ENCODE assay signal across 25 cellular contexts in the genomic region with DNA sequence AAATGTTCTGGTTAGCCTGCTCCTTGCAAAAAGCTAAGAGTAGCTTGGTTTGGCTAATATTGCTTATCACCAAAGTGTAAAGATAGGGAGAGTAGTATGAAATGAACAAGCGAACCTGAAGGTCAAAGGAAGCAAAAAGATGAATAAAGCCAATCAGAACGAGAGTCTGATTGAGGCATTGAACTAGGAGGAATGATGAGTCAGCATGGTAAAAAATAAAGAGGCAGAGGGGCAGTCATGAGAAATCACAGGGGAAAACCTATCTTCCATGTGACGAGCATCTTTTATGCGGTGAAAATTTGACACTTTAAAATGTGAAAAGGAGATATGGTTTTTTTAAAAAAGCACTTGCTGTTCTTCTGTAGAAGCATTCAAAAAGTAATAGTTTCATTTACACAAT.
A peak's percentile ranks its signal among the peaks of the same experiment; 100 is the strongest.
DNase-seq lines count a peak whose midpoint lies in the region; ATAC-seq, FAIRE-seq and TF ChIP-seq lines count a peak whose summit lies in the region.
"Had no signal": no experiment of that assay in that cellular context is flagged by ENCODE, and none has a peak within 500 bp of the region (broad histone marks: within the 10 kb centered on the region; RNA-seq: fewer than 3 reads in every experiment).

No MANE protein-coding gene starts in this region.

- POLR2A ChIA-PET in HepG2 (lab: Yijun Ruan, JAX) (no interaction called here), H1 (lab: Charles Lee; ENCODE audit: partially characterized antibody) (no interaction called here)

- no TSS peak for BruUV-seq in HepG2 (replicated peaks; lab: Mats Ljungman, UMichigan)

- DNase-seq in HepG2 (ENCODE audit: low spot score) (no peak), right lobe of liver (no peak), H1 (ENCODE audit: low read depth in 1 of 2, low spot score in 2 of 2) (no peak), GM13976 (ENCODE audit: low spot score) (no peak), HT-29 (ENCODE audit: low spot score) (no peak)
- DNase-seq: ACHN; BE2C; C1 segment of cervical spinal cord; CD4-positive, alpha-beta memory T cell; CD4-positive, CD25-positive, alpha-beta regulatory T cell; CD8-positive, alpha-beta memory T cell; COR-L47; DMS 273 treated with DMSO at 0.1 percent for 48 hours; DMS153; DMS53; DMS79; DND-41; EL; GDM1 had no signal

- H3K23ac ChIP-seq in H1 (ENCODE audit: insufficient read length) = no peak overlapping the region

- H4K91ac ChIP-seq in H1 (replicated peaks; ENCODE audit: insufficient read length, low read length) = no peak overlapping the region

- H3K27me3 ChIP-seq in HepG2 (ENCODE audit: control insufficient read depth in 1 of 2, insufficient read depth in 2 of 2, low read length in 2 of 2) (no peaks in the 10 kb centered on the region), right lobe of liver (no peaks in the 10 kb centered on the region), SU-DHL-6 (ENCODE audit: low read length) (no peaks in the 10 kb centered on the region), H1 (replicated peaks in 1 of 4; ENCODE audit: control insufficient read depth in 3 of 4, extremely low read depth in 1 of 4, insufficient read depth in 3 of 4, low read length in 3 of 4) (no peaks in the 10 kb centered on the region)
- H3K27me3 ChIP-seq: BE2C, BLaER1 had no signal

- no peaks in the 10 kb centered on the region for H3F3A ChIP-seq in SU-DHL-6 (ENCODE audit: insufficient read depth)

- H3K4me3 ChIP-seq in HepG2 (replicated peaks in 1 of 3; ENCODE audit: insufficient read depth in 1 of 3, low read depth in 2 of 3, low read length in 3 of 3) (no peak overlapping the region), right lobe of liver (no peak overlapping the region), SU-DHL-6 (ENCODE audit: insufficient read depth, low read length, poor library complexity, severe bottlenecking) (no peak overlapping the region), H1 (ENCODE audit: extremely low read depth in 1 of 4, insufficient read depth in 2 of 4, low read depth in 3 of 4, low read length in 4 of 4) (no peak overlapping the region)
- H3K4me3 ChIP-seq: BLaER1, GM12878 had no signal

- FAIRE-seq in HepG2 (lab: Jason Lieb, UNC) (no peak), H1 (lab: Jason Lieb, UNC) (no peak)
- FAIRE-seq: GM12878, GM12892, GM19239 had no signal

- H2BK12ac ChIP-seq in H1 (ENCODE audit: low read depth, low read length) = no peak overlapping the region

- no peak overlapping the region for H2BK120ac ChIP-seq in H1 (replicated peaks; ENCODE audit: low read depth, low read length)

- H3K4ac ChIP-seq in H1 (replicated peaks; ENCODE audit: insufficient read length, low read depth, low read length) = no peak overlapping the region

- no peak overlapping the region for H4K8ac ChIP-seq in H1 (ENCODE audit: extremely low read depth, insufficient read depth, low read length)

- no peaks in the 10 kb centered on the region for H3K4me1 ChIP-seq in HepG2 (ENCODE audit: insufficient read depth, low read length)
- H3K4me1 ChIP-seq in right lobe of liver = no peaks in the 10 kb centered on the region
- H3K4me1 ChIP-seq in H1 (replicated peaks in 1 of 4; ENCODE audit: control insufficient read depth in 3 of 4, insufficient read depth in 4 of 4, low read length in 3 of 4) = no peaks in the 10 kb centered on the region
- H3K4me1 ChIP-seq: BE2C, BLaER1 had no signal

- no peak overlapping the region for H4K5ac ChIP-seq in H1 (ENCODE audit: insufficient read length, low read depth, low read length)

- TF ChIP-seq RAD21 in HepG2 (CRISPR knock-in tag; IDR thresholded peaks at IDR 0.05) (no peak), H1 (IDR thresholded peaks at IDR 0.05 in 1 of 2, conservative IDR thresholded peaks at IDR 0.05 in 1 of 2; ENCODE audit: low read depth in 2 of 2, low read length in 2 of 2) (no peak)

- ATAC-seq in HepG2 (no peak), right lobe of liver (no peak)
- ATAC-seq: GM12878 had no signal

- no peak overlapping the region for H3K27ac ChIP-seq in HepG2 (ENCODE audit: extremely low read length, insufficient read depth, low read length)
- H3K27ac ChIP-seq in right lobe of liver = no peak overlapping the region
- no peak overlapping the region for H3K27ac ChIP-seq in SU-DHL-6 (ENCODE audit: low read depth, low read length)
- H3K27ac ChIP-seq in H1 (ENCODE audit: low read depth, low read length) = no peak overlapping the region
- H3K27ac ChIP-seq: 22Rv1, BLaER1 had no signal

- H4K20me1 ChIP-seq in HepG2 (ENCODE audit: insufficient read depth, low read length) (no peaks in the 10 kb centered on the region), SU-DHL-6 (ENCODE audit: low read depth, low read length) (no peaks in the 10 kb centered on the region), H1 (replicated peaks in 1 of 2; ENCODE audit: control insufficient read depth in 1 of 2, insufficient read depth in 2 of 2, low read length in 2 of 2) (no peaks in the 10 kb centered on the region)
- H4K20me1 ChIP-seq: BLaER1 had no signal

- no peak overlapping the region for H2BK5ac ChIP-seq in H1 (ENCODE audit: low read depth, low read length)

- no peak overlapping the region for H2AFZ ChIP-seq in HepG2 (ENCODE audit: low read length)
- peak overlapping the region; percentile 16 for H2AFZ ChIP-seq in SU-DHL-6 (ENCODE audit: low read depth, low read length, severe bottlenecking)
- H2AFZ ChIP-seq in H1 (ENCODE audit: low read length) = no peak overlapping the region

- no peak overlapping the region for H2BK15ac ChIP-seq in H1 (ENCODE audit: low read length)

- TF ChIP-seq POLR2A in HepG2 (IDR thresholded peaks at IDR 0.05; ENCODE audit: insufficient read depth in 1 of 2, low read depth in 2 of 2, low read length in 2 of 2) (no peak), right lobe of liver (IDR thresholded peaks at IDR 0.05) (no peak), H1 (IDR thresholded peaks at IDR 0.05; ENCODE audit: control extremely low read depth in 1 of 2, low read depth in 2 of 2, low read length in 2 of 2) (no peak)

- intact Hi-C loops in HepG2 (cut with micrococcal nuclease; ENCODE audit: unreplicated experiment) = no loop called here
- intact Hi-C loops in right lobe of liver (cut with DNase I) = no loop called here

- WGBS in HepG2 (ENCODE audit: low lambda C conversion rate) = 35% methylated on average over 4 of the region's 4 CpGs
- 47% methylated on average over 4 of the region's 4 CpGs for WGBS in right lobe of liver (ENCODE audit: insufficient coverage, low coverage, low lambda C conversion rate, missing lambda C conversion rate)
- WGBS in H1 (ENCODE audit: extremely low coverage in 1 of 2, insufficient coverage in 1 of 2, insufficient read length in 1 of 2, insufficient replicate concordance in 2 of 2, low coverage in 1 of 2, low lambda C conversion rate in 2 of 2, missing lambda C conversion rate in 1 of 2), 2 experiments = 93% methylated on average over 4 of the region's 4 CpGs; no CpG with 5 or more reads in 1 of the 2 experiments

- no peak overlapping the region for H3K18ac ChIP-seq in H1 (ENCODE audit: extremely low read depth, low read length)

- H3K36me3 ChIP-seq in HepG2 (replicated peaks in 1 of 2; ENCODE audit: control insufficient read depth in 1 of 2, insufficient read depth in 2 of 2, low read length in 2 of 2) (no peaks in the 10 kb centered on the region), right lobe of liver (no peaks in the 10 kb centered on the region), SU-DHL-6 (ENCODE audit: low read length) (no peaks in the 10 kb centered on the region), H1 (ENCODE audit: control insufficient read depth in 2 of 4, insufficient read depth in 4 of 4, low read length in 3 of 4) (no peaks in the 10 kb centered on the region)
- H3K36me3 ChIP-seq: BE2C, BLaER1 had no signal

- H3K9me2 ChIP-seq in SU-DHL-6 (replicated peaks; ENCODE audit: insufficient read depth, low read length) = no peaks in the 10 kb centered on the region

- H2AK5ac ChIP-seq in H1 (ENCODE audit: low read depth, low read length) = no peak overlapping the region

- CTCF ChIA-PET in HepG2 (lab: Yijun Ruan, JAX; ENCODE audit: low intra/inter-chr PET ratio, low total read pairs) (no interaction called here), H1 (lab: Charles Lee; ENCODE audit: partially characterized antibody) (no interaction called here)

- in situ Hi-C loops in HepG2 (cut with HindIII; ENCODE audit: extremely low pct_ligation_motif_present, low pct_unique_long_range_greater_than_20kb) = no loop called here
- in situ Hi-C loops in GM13976 (cut with MboI; ENCODE audit: low sequenced_read_pairs, unreplicated experiment) = no loop called here

- no peaks in the 10 kb centered on the region for H3K23me2 ChIP-seq in H1 (ENCODE audit: low read depth, low read length)

- H3K14ac ChIP-seq in H1 (ENCODE audit: insufficient read length) = no peak overlapping the region

- H2BK20ac ChIP-seq in H1 (ENCODE audit: low read length) = no peak overlapping the region

- H3K4me2 ChIP-seq in HepG2 (ENCODE audit: low read depth, low read length) (no peak overlapping the region), SU-DHL-6 (ENCODE audit: low read depth, low read length, poor library complexity, severe bottlenecking) (no peak overlapping the region), H1 (ENCODE audit: insufficient read depth in 1 of 2, low read depth in 2 of 2, low read length in 2 of 2) (no peak overlapping the region)
- H3K4me2 ChIP-seq: BLaER1 had no signal

- H3K56ac ChIP-seq in H1 (replicated peaks; ENCODE audit: insufficient read length, low read depth, low read length) = no peak overlapping the region

- TF ChIP-seq CTCF in HepG2 (CRISPR knock-in tag; IDR thresholded peaks at IDR 0.05) (no peak), right lobe of liver (IDR thresholded peaks at IDR 0.05) (no peak), SU-DHL-6 (IDR thresholded peaks at IDR 0.05; ENCODE audit: insufficient read depth, low read length, poor library complexity, severe bottlenecking) (no peak), H1 (IDR thresholded peaks at IDR 0.05; ENCODE audit: control extremely low read depth in 1 of 3, insufficient read depth in 1 of 3, low read depth in 1 of 3, low read length in 3 of 3) (no peak), GM13976 (IDR thresholded peaks at IDR 0.05; ENCODE audit: borderline replicate concordance, control extremely low read depth, extremely low read depth, insufficient read depth, missing control alignments) (no peak)

- H3K9ac ChIP-seq in HepG2 (ENCODE audit: insufficient read depth, low read depth, low read length) (no peak overlapping the region), SU-DHL-6 (ENCODE audit: low read length) (no peak overlapping the region), H1 (replicated peaks in 1 of 4; ENCODE audit: extremely low read depth in 1 of 4, low read depth in 3 of 4, low read length in 3 of 4) (no peak overlapping the region)
- H3K9ac ChIP-seq: BLaER1 had no signal

- H3K79me2 ChIP-seq in HepG2 (ENCODE audit: insufficient read depth, low read length) = no peaks in the 10 kb centered on the region
- no peaks in the 10 kb centered on the region for H3K79me2 ChIP-seq in SU-DHL-6 (ENCODE audit: insufficient read depth, low read length)
- no peaks in the 10 kb centered on the region for H3K79me2 ChIP-seq in H1 (ENCODE audit: control insufficient read depth in 1 of 2, insufficient read depth in 2 of 2, low read length in 2 of 2)

- H3K79me1 ChIP-seq in H1 (ENCODE audit: low read depth, low read length) = no peaks in the 10 kb centered on the region

- H3K9me3 ChIP-seq in HepG2 (ENCODE audit: low read length) = no peaks in the 10 kb centered on the region; the same call in 1 of the 2 replicates
- no peaks in the 10 kb centered on the region for H3K9me3 ChIP-seq in right lobe of liver
- 0 out of 2 replicates have a peak, but pooled peaks cover 6% of the 10 kb centered on the region for H3K9me3 ChIP-seq in SU-DHL-6 (ENCODE audit: insufficient read depth, low read length)
- H3K9me3 ChIP-seq in H1 (ENCODE audit: insufficient read depth in 2 of 2, low read depth in 1 of 2, low read length in 1 of 2) = 0 out of 4 replicates have a peak, but pooled peaks cover 0 to 5% of the 10 kb centered on the region in 2 experiments
- H3K9me3 ChIP-seq: BE2C had no signal

- TF ChIP-seq EP300 in HepG2 (IDR thresholded peaks at IDR 0.05; ENCODE audit: low read depth in 2 of 2, low read length in 2 of 2) (no peak), HepG2 (CRISPR knock-in tag; IDR thresholded peaks at IDR 0.05; ENCODE audit: borderline replicate concordance) (no peak), H1 (IDR thresholded peaks at IDR 0.05; ENCODE audit: borderline replicate concordance in 1 of 2, low read depth in 2 of 2, low read length in 2 of 2) (no peak)
